ENCODE assay signal across 21 cellular contexts in genomic region chr12:47264951-47265350, GRCh38.
"Had no signal": no experiment of that assay in that cellular context is flagged by ENCODE, and none has a peak within 500 bp of the region (broad histone marks: within the 10 kb centered on the region; RNA-seq: fewer than 3 reads in every experiment).

No MANE protein-coding gene starts in this region.

- H3K36me3 ChIP-seq: colonic mucosa, heart left ventricle, neutrophil, right lobe of liver, stomach, thoracic aorta, transverse colon had no signal

- H3K4me1 ChIP-seq: colonic mucosa, heart left ventricle, psoas muscle, right lobe of liver, stomach, transverse colon had no signal

- H3K9me3 ChIP-seq: colonic mucosa, neutrophil, psoas muscle, right lobe of liver, stomach, thoracic aorta, transverse colon had no signal

- ATAC-seq: heart left ventricle, left lobe of liver, psoas muscle, right lobe of liver had no signal

- H3K4me3 ChIP-seq: colonic mucosa, heart left ventricle, psoas muscle, right lobe of liver, stomach, thoracic aorta, transverse colon had no signal

- DNase-seq: colonic mucosa; dermis blood vessel endothelial cell; endodermal cell; foreskin melanocyte; heart left ventricle; hippocampal formation; islet precursor cell; mammary epithelial cell; nephron progenitor cell; psoas muscle; retina; right lobe of liver; stimulated activated CD4-positive, alpha-beta T cell treated with anti-CD3 and anti-CD28 coated beads, Interleukin-4, amount 100 ng/mL, for 1 hour; stimulated activated naive CD4-positive, alpha-beta T cell; stomach; substantia nigra; transverse colon had no signal

- H3K4me1 Mint-ChIP-seq: nephron progenitor cell had no signal

- H3K27ac Mint-ChIP-seq: endodermal cell, nephron progenitor cell had no signal

- H3K27me3 ChIP-seq: colonic mucosa, neutrophil, right lobe of liver, stomach, transverse colon had no signal

- H3K27ac ChIP-seq: colonic mucosa, heart left ventricle, neutrophil, psoas muscle, right lobe of liver, stomach, thoracic aorta, transverse colon had no signal

- FAIRE-seq: endothelial cell of umbilical vein had no signal

- H3K4me3 Mint-ChIP-seq: endodermal cell, nephron progenitor cell had no signal
